ENCODE assay signal across 19 cellular contexts in genomic region chr14:56494167-56494566, GRCh38.
"Had no signal": no experiment of that assay in that cellular context is flagged by ENCODE, and none has a peak within 500 bp of the region (broad histone marks: within the 10 kb centered on the region; RNA-seq: fewer than 3 reads in every experiment).

No MANE protein-coding gene starts in this region.

- H3K27ac ChIP-seq: brain microvascular endothelial cell, neutrophil, pancreas, sigmoid colon, spleen, thoracic aorta, upper lobe of right lung had no signal

- H3K9me3 ChIP-seq: neutrophil, pancreas, sigmoid colon, spleen, thoracic aorta, upper lobe of right lung had no signal

- ATAC-seq: activated CD8-positive, alpha-beta T cell treated with anti-CD3 and anti-CD28 coated beads for 36 hours; activated naive CD8-positive, alpha-beta T cell treated with anti-CD3 and anti-CD28 coated beads, Interleukin-2, amount 50 U/mL, for 24 hours; left colon; natural killer cell treated with Interleukin-12 subunit alpha and Interleukin-12 subunit beta and Interleukin-15 and Interleukin-18, amount 100 ng/mL, for 72 hours; pancreas; stimulated activated naive B cell treated with anti-CD40 and anti-IgM and Interleukin-4, amounts not matched to agents 10 μg/mL and 1 μg/mL and 100 μg/mL, for 72 hours; upper lobe of right lung had no signal

- H3K36me3 Mint-ChIP-seq: mesothelial cell of epicardium; natural killer cell treated with Interleukin-12 subunit alpha and Interleukin-12 subunit beta and Interleukin-15 and Interleukin-18, amount 100 ng/mL, for 72 hours; stimulated activated naive B cell treated with anti-CD40 and anti-IgM and Interleukin-4, amounts not matched to agents 10 μg/mL and 1 μg/mL and 100 μg/mL, for 72 hours had no signal

- H3K36me3 ChIP-seq: brain microvascular endothelial cell, neutrophil, pancreas, sigmoid colon, spleen, thoracic aorta, upper lobe of right lung had no signal

- H3K27me3 Mint-ChIP-seq: activated naive CD8-positive, alpha-beta T cell treated with anti-CD3 and anti-CD28 coated beads, Interleukin-2, amount 50 U/mL, for 24 hours; activated T-cell treated with anti-CD3 and anti-CD28 coated beads, Interleukin-2, amount 50 U/mL, for 24 hours; central memory CD8-positive, alpha-beta T cell had no signal

- H3K4me1 ChIP-seq: pancreas, upper lobe of right lung had no signal

- FAIRE-seq: pancreas had no signal

- H3K27ac Mint-ChIP-seq: activated CD4-positive, alpha-beta T cell treated with anti-CD3 and anti-CD28 coated beads, Interleukin-2, amount 10 ng/mL, durations not matched to agents 24 days and 14 days; activated CD8-positive, alpha-beta T cell treated with anti-CD3 and anti-CD28 coated beads for 36 hours; activated naive CD4-positive, alpha-beta T cell treated with anti-CD3 and anti-CD28 coated beads for 36 hours; activated naive CD8-positive, alpha-beta T cell treated with anti-CD3 and anti-CD28 coated beads, Interleukin-2, amount 50 U/mL, for 24 hours; activated T-cell treated with anti-CD3 and anti-CD28 coated beads, Interleukin-2, amount 50 U/mL, for 24 hours; mesothelial cell of epicardium; natural killer cell treated with Interleukin-12 subunit alpha and Interleukin-12 subunit beta and Interleukin-15 and Interleukin-18, amount 100 ng/mL, for 72 hours; stimulated activated naive B cell treated with anti-CD40 and anti-IgM and Interleukin-4, amounts not matched to agents 10 μg/mL and 1 μg/mL and 100 μg/mL, for 72 hours had no signal

- H3K9me3 Mint-ChIP-seq: activated CD4-positive, alpha-beta T cell treated with anti-CD3 and anti-CD28 coated beads, Interleukin-2, amount 10 ng/mL, durations not matched to agents 24 days and 14 days; activated CD8-positive, alpha-beta T cell treated with anti-CD3 and anti-CD28 coated beads for 36 hours; activated naive CD4-positive, alpha-beta T cell treated with anti-CD3 and anti-CD28 coated beads for 36 hours; activated naive CD8-positive, alpha-beta T cell treated with anti-CD3 and anti-CD28 coated beads, Interleukin-2, amount 50 U/mL, for 24 hours; activated T-cell treated with anti-CD3 and anti-CD28 coated beads, Interleukin-2, amount 50 U/mL, for 24 hours; central memory CD8-positive, alpha-beta T cell; mesothelial cell of epicardium; natural killer cell treated with Interleukin-12 subunit alpha and Interleukin-12 subunit beta and Interleukin-15 and Interleukin-18, amount 100 ng/mL, for 72 hours; stimulated activated naive B cell treated with anti-CD40 and anti-IgM and Interleukin-4, amounts not matched to agents 10 μg/mL and 1 μg/mL and 100 μg/mL, for 72 hours had no signal

- H3K27me3 ChIP-seq: brain microvascular endothelial cell, pancreas, sigmoid colon, spleen, upper lobe of right lung had no signal

- H3K4me3 ChIP-seq: lung, pancreas, sigmoid colon, spleen, thoracic aorta, upper lobe of right lung had no signal

- H3K4me3 Mint-ChIP-seq: activated CD4-positive, alpha-beta T cell treated with anti-CD3 and anti-CD28 coated beads, Interleukin-2, amount 10 ng/mL, durations not matched to agents 24 days and 14 days; activated CD8-positive, alpha-beta T cell treated with anti-CD3 and anti-CD28 coated beads for 36 hours; activated naive CD4-positive, alpha-beta T cell treated with anti-CD3 and anti-CD28 coated beads for 36 hours; activated naive CD8-positive, alpha-beta T cell treated with anti-CD3 and anti-CD28 coated beads, Interleukin-2, amount 50 U/mL, for 24 hours; activated T-cell treated with anti-CD3 and anti-CD28 coated beads, Interleukin-2, amount 50 U/mL, for 24 hours; central memory CD8-positive, alpha-beta T cell; mesothelial cell of epicardium; natural killer cell treated with Interleukin-12 subunit alpha and Interleukin-12 subunit beta and Interleukin-15 and Interleukin-18, amount 100 ng/mL, for 72 hours; stimulated activated naive B cell treated with anti-CD40 and anti-IgM and Interleukin-4, amounts not matched to agents 10 μg/mL and 1 μg/mL and 100 μg/mL, for 72 hours had no signal

- H3K4me1 Mint-ChIP-seq: central memory CD8-positive, alpha-beta T cell; mesothelial cell of epicardium had no signal

- DNase-seq: activated CD4-positive, alpha-beta T cell treated with anti-CD3 and anti-CD28 coated beads, Interleukin-2, amount 10 ng/mL, durations not matched to agents 24 days and 14 days; activated CD8-positive, alpha-beta T cell treated with anti-CD3 and anti-CD28 coated beads for 36 hours; activated naive CD4-positive, alpha-beta T cell treated with anti-CD3 and anti-CD28 coated beads for 36 hours; activated naive CD8-positive, alpha-beta T cell treated with anti-CD3 and anti-CD28 coated beads, Interleukin-2, amount 50 U/mL, for 24 hours; activated T-cell treated with anti-CD3 and anti-CD28 coated beads, Interleukin-2, amount 50 U/mL, for 24 hours; brain microvascular endothelial cell; cortex of kidney; left colon; pancreas; sigmoid colon; spleen; stimulated activated naive B cell treated with anti-CD40 and anti-IgM and Interleukin-4, amounts not matched to agents 10 μg/mL and 1 μg/mL and 100 μg/mL, for 72 hours; upper lobe of right lung had no signal
